Comparison of ENCODE assay signal across 15 cellular contexts in the genomic region with DNA sequence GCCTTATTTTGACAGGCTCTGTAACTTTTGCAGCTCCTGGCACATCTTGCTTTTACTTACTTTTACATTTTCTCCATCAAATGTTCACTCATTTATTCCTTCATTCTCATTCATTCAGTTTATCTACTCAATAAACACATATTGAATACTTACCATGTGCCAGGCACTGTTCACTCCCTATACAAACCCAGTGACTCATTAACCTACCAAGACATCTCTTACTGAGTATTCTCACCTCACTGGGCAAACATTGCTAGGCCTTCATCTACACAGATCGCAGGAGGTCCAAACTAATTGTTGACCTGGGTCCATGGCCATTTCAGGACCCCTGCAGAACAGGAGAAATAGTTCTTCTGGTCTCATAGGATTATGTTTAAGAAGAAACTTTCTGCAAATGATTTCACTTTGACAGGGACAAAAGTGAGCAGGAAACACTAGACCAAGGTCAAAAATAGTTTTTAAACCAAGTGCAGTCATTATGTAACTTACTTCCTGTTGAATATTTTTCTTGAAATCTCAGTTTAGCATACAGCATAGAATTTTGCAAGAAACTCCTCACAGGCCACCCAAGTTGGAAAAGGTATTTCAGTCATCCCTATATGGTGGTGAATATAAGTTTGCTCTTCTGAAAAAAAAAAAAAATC. TPM values are rescaled to one million over a fixed set of nuclear protein-coding genes. Genes with fewer than 3 reads are reported as not detected.
DNase-seq lines count a peak whose midpoint lies in the region; ATAC-seq and TF ChIP-seq lines count a peak whose summit lies in the region.
"Had no signal": no experiment of that assay in that cellular context is flagged by ENCODE, and none has a peak within 500 bp of the region (broad histone marks: within the 10 kb centered on the region; RNA-seq: fewer than 3 reads in every experiment).

No MANE protein-coding gene starts in this region.

- H3K36me3 ChIP-seq in spleen = no peaks in the 10 kb centered on the region
- H3K36me3 ChIP-seq: thoracic aorta had no signal

- H3K9me3 ChIP-seq in spleen = no peaks in the 10 kb centered on the region
- H3K9me3 ChIP-seq: thoracic aorta had no signal

- H3K4me1 ChIP-seq in spleen = peaks cover 0 to 18% (median 12%) of the 10 kb centered on the region in 6 donors
- H3K4me1 ChIP-seq: foreskin keratinocyte had no signal

- H3K4me1 Mint-ChIP-seq in activated CD4-positive, alpha-beta T cell treated with anti-CD3 and anti-CD28 coated beads for 36 hours = peaks cover 13% of the 10 kb centered on the region
- H3K4me1 Mint-ChIP-seq in activated CD4-positive, alpha-beta T cell treated with anti-CD3 and anti-CD28 coated beads, Interleukin-2, amount 10 ng/mL, durations not matched to agents 7 days and 5 days = peaks cover 10% of the 10 kb centered on the region

- H3K4me3 Mint-ChIP-seq in activated CD4-positive, alpha-beta T cell treated with anti-CD3 and anti-CD28 coated beads for 36 hours = no peak overlapping the region
- H3K4me3 Mint-ChIP-seq in activated CD4-positive, alpha-beta T cell treated with anti-CD3 and anti-CD28 coated beads, Interleukin-2, amount 10 ng/mL, durations not matched to agents 7 days and 5 days = no peak overlapping the region
- H3K4me3 Mint-ChIP-seq: effector memory CD8-positive, alpha-beta T cell had no signal

- CTCF ChIA-PET in activated CD4-positive, alpha-beta T cell treated with anti-CD3 and anti-CD28 coated beads for 36 hours (lab: Charles Lee) = interaction anchor here (0.5 kb wide), 2 partner anchors 519 to 942 kb away, joined by 3 read pairs; no protein-coding TSS in a partner anchor
- CTCF ChIA-PET in activated CD4-positive, alpha-beta T cell treated with anti-CD3 and anti-CD28 coated beads, Interleukin-2, amount 10 ng/mL, durations not matched to agents 7 days and 5 days (lab: Charles Lee) = no interaction called here

- H3K27me3 ChIP-seq in spleen (replicated peaks in 1 of 7) = no peaks in the 10 kb centered on the region
- H3K27me3 ChIP-seq: foreskin keratinocyte had no signal

- intact Hi-C loops in activated CD4-positive, alpha-beta T cell treated with anti-CD3 and anti-CD28 coated beads for 36 hours (cut with DNase I, micrococcal nuclease) = no loop called here
- intact Hi-C loops in spleen (cut with DNase I; ENCODE audit: low total_unique reads) = no loop called here

- H3K36me3 Mint-ChIP-seq in activated CD4-positive, alpha-beta T cell treated with anti-CD3 and anti-CD28 coated beads for 36 hours (ENCODE audit: low read depth) = no peaks in the 10 kb centered on the region
- no peaks in the 10 kb centered on the region for H3K36me3 Mint-ChIP-seq in activated CD4-positive, alpha-beta T cell treated with anti-CD3 and anti-CD28 coated beads, Interleukin-2, amount 10 ng/mL, durations not matched to agents 7 days and 5 days (ENCODE audit: low read depth)

- H3K27me3 Mint-ChIP-seq in activated CD4-positive, alpha-beta T cell treated with anti-CD3 and anti-CD28 coated beads for 36 hours = peaks cover 5% of the 10 kb centered on the region
- peaks cover 2% of the 10 kb centered on the region for H3K27me3 Mint-ChIP-seq in activated CD4-positive, alpha-beta T cell treated with anti-CD3 and anti-CD28 coated beads, Interleukin-2, amount 10 ng/mL, durations not matched to agents 7 days and 5 days

- WGBS in spleen, 5 donors = 72 to 81% (median 77%) methylated on average over 1 of the region's 1 CpG

- H3K27ac Mint-ChIP-seq in activated CD4-positive, alpha-beta T cell treated with anti-CD3 and anti-CD28 coated beads for 36 hours = no peak overlapping the region
- H3K27ac Mint-ChIP-seq in activated CD4-positive, alpha-beta T cell treated with anti-CD3 and anti-CD28 coated beads, Interleukin-2, amount 10 ng/mL, durations not matched to agents 7 days and 5 days = no peak overlapping the region

- peak overlapping the region in 5 of 8 donors; percentile 0 to 79 (median 53) for H3K27ac ChIP-seq in spleen
- H3K27ac ChIP-seq: foreskin keratinocyte, thoracic aorta had no signal

- no peak for TF ChIP-seq POLR2A in spleen (IDR thresholded peaks at IDR 0.05)

- DNase-seq in activated CD4-positive, alpha-beta T cell treated with anti-CD3 and anti-CD28 coated beads for 36 hours = no peak
- no peak for DNase-seq in activated CD4-positive, alpha-beta T cell treated with anti-CD3 and anti-CD28 coated beads, Interleukin-2, amount 10 ng/mL, durations not matched to agents 7 days and 5 days
- peak; percentile 15 for DNase-seq in NAMALWA (ENCODE audit: low spot score)
- DNase-seq in spleen = no peak
- DNase-seq in stimulated activated CD8-positive, alpha-beta memory T cell treated with anti-CD3 and anti-CD28 coated beads, Interleukin-4, amount 100 ng/mL, for 48 hours = no peak
- DNase-seq in activated CD8-positive, alpha-beta memory T cell treated with anti-CD3 and anti-CD28 coated beads, Interleukin-2, amount 50 U/mL, for 48 hours = no peak
- no peak for DNase-seq in NCI-H2029 (lab: John Stamatoyannopoulos, UW)
- DNase-seq: activated CD4-positive, alpha-beta T cell treated with anti-CD3 and anti-CD28 coated beads for 4 hours; activated effector memory CD4-positive, alpha-beta T cell treated with anti-CD3 and anti-CD28 coated beads, Interleukin-2, amount 50 U/mL, for 16 hours; effector memory CD8-positive, alpha-beta T cell; foreskin keratinocyte; MV-4-11 had no signal

- ATAC-seq in activated CD4-positive, alpha-beta T cell treated with anti-CD3 and anti-CD28 coated beads for 36 hours = peak; percentile 76
- ATAC-seq in GM21619 (IDR thresholded peaks at IDR 0.05; ENCODE audit: unreplicated experiment) = peak; percentile 66
- ATAC-seq: effector memory CD8-positive, alpha-beta T cell; foreskin keratinocyte had no signal

- no peaks in the 10 kb centered on the region for H3K9me3 Mint-ChIP-seq in activated CD4-positive, alpha-beta T cell treated with anti-CD3 and anti-CD28 coated beads for 36 hours (ENCODE audit: low read depth)
- H3K9me3 Mint-ChIP-seq in activated CD4-positive, alpha-beta T cell treated with anti-CD3 and anti-CD28 coated beads, Interleukin-2, amount 10 ng/mL, durations not matched to agents 7 days and 5 days = no peaks in the 10 kb centered on the region
- H3K9me3 Mint-ChIP-seq: effector memory CD8-positive, alpha-beta T cell had no signal

- POLR2A ChIA-PET in activated CD4-positive, alpha-beta T cell treated with anti-CD3 and anti-CD28 coated beads for 36 hours (lab: Charles Lee) = no interaction called here
- POLR2A ChIA-PET in activated CD4-positive, alpha-beta T cell treated with anti-CD3 and anti-CD28 coated beads, Interleukin-2, amount 10 ng/mL, durations not matched to agents 7 days and 5 days (lab: Charles Lee) = no interaction called here

- no peak overlapping the region for H3K4me3 ChIP-seq in spleen
- H3K4me3 ChIP-seq: thoracic aorta had no signal

- no peak for TF ChIP-seq CTCF in spleen (IDR thresholded peaks at IDR 0.05 in 8 of 11, conservative IDR thresholded peaks at IDR 0.05 in 3 of 11)

RNA-seq across cellular contexts. Expression of a gene that starts 17.6 kb away (rescaled TPM):
- total RNA-seq in activated CD4-positive, alpha-beta T cell treated with anti-CD3 and anti-CD28 coated beads for 36 hours = 1 to 10 TPM; 1.5 to 2.1 TPM
- 1 to 10 TPM; 1.3 to 2.0 TPM for total RNA-seq in activated CD4-positive, alpha-beta T cell treated with anti-CD3 and anti-CD28 coated beads, Interleukin-2, amount 10 ng/mL, durations not matched to agents 7 days and 5 days
- under 1 TPM; 0.09 to 0.75 (median 0.35) TPM for total RNA-seq in spleen
- under 1 TPM; 0.10 to 0.24 (median 0.17) TPM for polyA plus RNA-seq in spleen
- total RNA-seq: A673 had no signal
